In the genomic region with DNA sequence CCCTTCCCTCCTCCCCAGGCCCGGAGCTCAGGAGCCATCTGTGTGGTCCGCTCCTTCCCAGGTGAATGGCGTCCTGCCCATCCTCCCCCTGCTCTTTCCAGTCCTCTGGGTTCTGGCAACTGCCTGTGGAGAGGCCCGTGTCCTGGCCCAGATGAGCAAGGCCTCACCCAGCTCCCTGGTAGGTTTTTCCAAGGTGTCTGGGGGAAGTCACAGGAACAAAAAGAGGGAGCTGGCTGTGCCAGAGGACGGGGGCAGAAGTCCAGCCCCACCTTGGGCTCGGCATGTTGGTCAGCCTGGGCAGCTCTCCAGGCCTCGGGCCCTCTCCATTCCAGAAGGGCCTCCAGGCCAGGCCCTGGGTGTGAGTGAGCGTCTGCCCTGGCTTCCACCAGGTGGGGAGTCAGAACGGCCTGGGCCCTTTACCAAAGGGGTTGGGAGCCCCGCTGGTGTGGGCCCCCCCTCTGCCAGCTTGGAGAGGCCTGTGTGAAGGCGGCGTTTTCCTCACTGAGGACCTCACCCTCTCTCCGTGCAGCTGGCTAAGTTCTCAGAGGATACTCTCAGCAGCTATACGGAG, we compare ENCODE assay signal across 15 cellular contexts. TPM values are rescaled to one million over a fixed set of nuclear protein-coding genes. Genes with fewer than 3 reads are reported as not detected.
DNase-seq lines count a peak whose midpoint lies in the region; ATAC-seq and TF ChIP-seq lines count a peak whose summit lies in the region.
"Had no signal": no experiment of that assay in that cellular context is flagged by ENCODE, and none has a peak within 500 bp of the region (broad histone marks: within the 10 kb centered on the region; RNA-seq: fewer than 3 reads in every experiment).

No MANE protein-coding gene starts in this region.

- H3K4me1 ChIP-seq in heart right ventricle, result peaks cover 18 to 61% (median 51%) of the 10 kb centered on the region in 9 donors
- H3K4me1 ChIP-seq in muscle layer of duodenum (ENCODE audit: control insufficient read depth in 1 of 2, insufficient read depth in 2 of 2, low read length in 2 of 2), result peaks cover 11 to 25% of the 10 kb centered on the region in 2 donors
- H3K4me1 ChIP-seq in suprapubic skin, result peaks cover 25% of the 10 kb centered on the region

- H3K27me3 ChIP-seq in heart right ventricle (no peaks in the 10 kb centered on the region), muscle layer of duodenum (ENCODE audit: low read depth, low read length) (no peaks in the 10 kb centered on the region), suprapubic skin (no peaks in the 10 kb centered on the region)
- H3K27me3 ChIP-seq: neutrophil had no signal

- intact Hi-C loops in heart right ventricle (cut with DNase I), result no loop called here

- no peaks in the 10 kb centered on the region for H3K9me3 ChIP-seq in heart right ventricle
- no peaks in the 10 kb centered on the region for H3K9me3 ChIP-seq in muscle layer of duodenum (ENCODE audit: control insufficient read depth in 1 of 2, low read length in 2 of 2)
- no peaks in the 10 kb centered on the region for H3K9me3 ChIP-seq in suprapubic skin
- H3K9me3 ChIP-seq: neutrophil had no signal

- DNase-seq in activated naive CD4-positive, alpha-beta T cell treated with anti-CD3 and anti-CD28 coated beads, Interleukin-2, amount 10 ng/mL, durations not matched to agents 7 days and 5 days, result no peak
- no peak for DNase-seq in activated naive CD4-positive, alpha-beta T cell treated with Interleukin-2 at 50 U/mL for 16 hours
- peak in 1 of 2 donors; percentile 19 for DNase-seq in heart right ventricle
- peak in 2 of 49 donors; percentile 64 to 83 for DNase-seq in substantia nigra (lab: John Stamatoyannopoulos, UW)
- DNase-seq in hippocampal formation (lab: John Stamatoyannopoulos, UW), result no peak
- no peak for DNase-seq in suprapubic skin (ENCODE audit: low spot score in 2 of 2)
- DNase-seq in dermis blood vessel endothelial cell, result no peak
- DNase-seq: activated CD4-positive, alpha-beta T cell treated with anti-CD3 and anti-CD28 coated beads for 36 hours; activated gamma-delta T cell treated with Interleukin-2 at 50 U/mL for 16 hours; midbrain; NCI-H2029 treated with DMSO at 0.1 percent for 48 hours; NCI-H510A had no signal

- TF ChIP-seq EP300 in suprapubic skin (IDR thresholded peaks at IDR 0.05), result no peak

- H3K4me3 ChIP-seq in heart right ventricle (no peak overlapping the region), muscle layer of duodenum (ENCODE audit: low read depth in 1 of 2, low read length in 2 of 2) (no peak overlapping the region), suprapubic skin (no peak overlapping the region)

- H3K9me3 Mint-ChIP-seq in activated naive CD4-positive, alpha-beta T cell treated with anti-CD3 and anti-CD28 coated beads, Interleukin-2, amount 10 ng/mL, durations not matched to agents 7 days and 5 days, result no peaks in the 10 kb centered on the region
- H3K9me3 Mint-ChIP-seq: stimulated activated naive CD8-positive, alpha-beta T cell treated with anti-CD3 and anti-CD28 coated beads, Interleukin-15, Interleukin-2, amounts not matched to agents 100 ng/mL and 50 ng/mL, for 24 hours had no signal

- TF ChIP-seq POLR2A in suprapubic skin (IDR thresholded peaks at IDR 0.05), result no peak

- peaks cover 23% of the 10 kb centered on the region for H3K36me3 Mint-ChIP-seq in activated naive CD4-positive, alpha-beta T cell treated with anti-CD3 and anti-CD28 coated beads, Interleukin-2, amount 10 ng/mL, durations not matched to agents 7 days and 5 days

- H3K36me3 ChIP-seq in heart right ventricle (peaks cover 0 to 67% (median 26%) of the 10 kb centered on the region in 9 donors), muscle layer of duodenum (ENCODE audit: control insufficient read depth in 1 of 2, insufficient read depth in 2 of 2, low read length in 2 of 2) (peaks cover 28 to 54% of the 10 kb centered on the region in 2 donors), suprapubic skin (peaks cover 51% of the 10 kb centered on the region)

- CTCF ChIA-PET in activated naive CD4-positive, alpha-beta T cell treated with anti-CD3 and anti-CD28 coated beads, Interleukin-2, amount 10 ng/mL, durations not matched to agents 7 days and 5 days (lab: Charles Lee), result no interaction called here

- H3K4me1 Mint-ChIP-seq in activated naive CD4-positive, alpha-beta T cell treated with anti-CD3 and anti-CD28 coated beads, Interleukin-2, amount 10 ng/mL, durations not matched to agents 7 days and 5 days, result peaks cover 27% of the 10 kb centered on the region

- H3K27ac Mint-ChIP-seq in activated naive CD4-positive, alpha-beta T cell treated with anti-CD3 and anti-CD28 coated beads, Interleukin-2, amount 10 ng/mL, durations not matched to agents 7 days and 5 days, result peak overlapping the region; percentile 68
- H3K27ac Mint-ChIP-seq: activated CD4-positive, alpha-beta T cell treated with anti-CD3 and anti-CD28 coated beads for 36 hours; stimulated activated naive CD8-positive, alpha-beta T cell treated with anti-CD3 and anti-CD28 coated beads, Interleukin-15, Interleukin-2, amounts not matched to agents 100 ng/mL and 50 ng/mL, for 24 hours had no signal

- WGBS in heart right ventricle, 2 donors, result 64 to 71% methylated on average over 14 of the region's 14 CpGs
- 65% methylated on average over 10 of the region's 14 CpGs for WGBS in suprapubic skin

- H3K27me3 Mint-ChIP-seq in activated naive CD4-positive, alpha-beta T cell treated with anti-CD3 and anti-CD28 coated beads, Interleukin-2, amount 10 ng/mL, durations not matched to agents 7 days and 5 days, result no peaks in the 10 kb centered on the region
- H3K27me3 Mint-ChIP-seq: activated CD4-positive, alpha-beta T cell treated with anti-CD3 and anti-CD28 coated beads for 36 hours; stimulated activated naive CD8-positive, alpha-beta T cell treated with anti-CD3 and anti-CD28 coated beads, Interleukin-15, Interleukin-2, amounts not matched to agents 100 ng/mL and 50 ng/mL, for 24 hours had no signal

- TF ChIP-seq CTCF in heart right ventricle (IDR thresholded peaks at IDR 0.05) (no peak), suprapubic skin (IDR thresholded peaks at IDR 0.05) (no peak)

- ATAC-seq in heart right ventricle, result peak in 4 of 8 donors; percentile 1 to 12 (median 6)
- ATAC-seq: activated CD4-positive, alpha-beta T cell treated with anti-CD3 and anti-CD28 coated beads for 36 hours had no signal

- H3K4me3 Mint-ChIP-seq in activated naive CD4-positive, alpha-beta T cell treated with anti-CD3 and anti-CD28 coated beads, Interleukin-2, amount 10 ng/mL, durations not matched to agents 7 days and 5 days, result no peak overlapping the region
- H3K4me3 Mint-ChIP-seq: activated CD4-positive, alpha-beta T cell treated with anti-CD3 and anti-CD28 coated beads for 36 hours; stimulated activated naive CD8-positive, alpha-beta T cell treated with anti-CD3 and anti-CD28 coated beads, Interleukin-15, Interleukin-2, amounts not matched to agents 100 ng/mL and 50 ng/mL, for 24 hours had no signal

- H3K27ac ChIP-seq in heart right ventricle, result peak overlapping the region; percentile 47 to 82 (median 63)
- H3K27ac ChIP-seq in muscle layer of duodenum (ENCODE audit: low read length), result peak overlapping the region; percentile 8
- H3K27ac ChIP-seq in substantia nigra (ENCODE audit: low read depth, low read length, poor library complexity, severe bottlenecking), result peak overlapping the region; percentile 42
- H3K27ac ChIP-seq in suprapubic skin, result no peak overlapping the region
- H3K27ac ChIP-seq: neutrophil had no signal

RNA-seq across cellular contexts. Expression of a gene that starts 25.1 kb away (rescaled TPM):
- total RNA-seq in heart right ventricle (10 to 100 TPM; 29.0 to 59.2 (median 37.2) TPM), suprapubic skin (10 to 100 TPM; 18.7 to 25.1 (median 22.1) TPM), dermis blood vessel endothelial cell (12.1 and 30.4 TPM in 2 replicates)
- polyA plus RNA-seq in heart right ventricle, result 10 to 100 TPM; 17.6 to 31.2 TPM

RNA-seq across cellular contexts. Expression of a gene that starts 26.1 kb away (rescaled TPM):
- total RNA-seq in heart right ventricle (1 to 10 TPM; 4.2 to 9.9 (median 6.1) TPM), suprapubic skin (10 to 100 TPM; 53.9 to 73.5 (median 62.9) TPM), dermis blood vessel endothelial cell (14.5 and 16.8 TPM in 2 replicates)
- polyA plus RNA-seq in heart right ventricle, result 10 to 100 TPM; 13.6 to 18.1 TPM

RNA-seq across cellular contexts. Expression of a gene that starts 33.8 kb away (rescaled TPM):
- total RNA-seq in heart right ventricle, result 10 to 100 TPM; 29.0 to 66.7 (median 41.3) TPM
- polyA plus RNA-seq in heart right ventricle, result 10 to 100 TPM; 25.6 to 56.1 TPM
- 100 to 1,000 TPM in 1 of 4 donors, 10 to 100 TPM in 3; 50.0 to 147 (median 81.7) TPM for total RNA-seq in suprapubic skin
- total RNA-seq in dermis blood vessel endothelial cell, result 50.4 and 70.6 TPM in 2 replicates

RNA-seq across cellular contexts. Expression of a gene that starts 35.2 kb away (rescaled TPM):
- total RNA-seq in heart right ventricle (1 to 10 TPM; 1.1 to 5.0 (median 2.6) TPM), suprapubic skin (100 to 1,000 TPM in 1 of 4 donors, 10 to 100 TPM in 3; 75.3 to 114 (median 78.4) TPM), dermis blood vessel endothelial cell (14.8 and 21.9 TPM in 2 replicates)
- 10 to 100 TPM in 1 of 2 donors, 1 to 10 TPM in 1; 5.6 to 14.8 TPM for polyA plus RNA-seq in heart right ventricle
